19 cellular contexts compared by ENCODE assay signal in the genomic region with DNA sequence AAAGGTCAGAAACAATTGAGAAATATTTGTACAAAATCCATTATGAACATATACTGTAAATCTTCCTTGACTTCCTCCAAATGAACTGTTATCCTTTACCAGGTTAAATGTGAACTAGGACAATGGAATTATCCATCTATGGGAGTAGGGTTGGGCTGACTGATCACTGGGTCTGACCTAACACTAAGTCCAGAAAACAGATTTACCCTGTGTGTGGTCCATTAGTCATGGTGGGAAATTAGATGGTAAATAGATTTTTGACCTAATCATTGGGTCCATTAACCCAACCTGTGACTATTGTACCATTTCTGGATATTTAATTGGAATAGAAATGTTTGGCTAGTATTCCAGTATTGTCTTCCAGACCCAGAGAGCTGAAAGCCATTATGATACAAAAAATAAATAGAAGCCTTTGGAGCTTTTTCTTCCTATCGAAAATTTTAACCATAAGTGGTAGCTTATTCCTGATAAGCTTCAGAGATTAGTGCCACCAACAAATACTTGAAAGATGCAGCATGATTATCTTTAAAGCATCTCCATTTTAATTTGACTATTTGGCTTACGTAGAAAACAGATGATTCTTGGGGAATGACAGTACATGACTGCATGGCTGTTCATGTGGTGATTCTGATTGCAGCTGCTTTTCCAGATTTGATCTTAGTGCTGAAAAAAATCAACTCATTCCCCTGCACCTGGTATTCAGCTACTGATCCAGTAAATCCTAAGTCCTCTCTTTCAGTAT.
DNase-seq lines count a peak whose midpoint lies in the region; ATAC-seq and TF ChIP-seq lines count a peak whose summit lies in the region.
"Had no signal": no experiment of that assay in that cellular context is flagged by ENCODE, and none has a peak within 500 bp of the region (broad histone marks: within the 10 kb centered on the region; RNA-seq: fewer than 3 reads in every experiment).

No MANE protein-coding gene starts in this region.

- H3K9ac ChIP-seq in SK-N-SH: no peak overlapping the region
- H3K9ac ChIP-seq: BLaER1 treated with 17β-estradiol and CSF1 and Interleukin-3, amounts not matched to agents 10 nM and 100 nM had no signal

- H3K36me3 Mint-ChIP-seq in nephron (ENCODE audit: low read depth): no peaks in the 10 kb centered on the region
- no peaks in the 10 kb centered on the region for H3K36me3 Mint-ChIP-seq in endothelial cell (ENCODE audit: low read depth, unreplicated experiment)
- H3K36me3 Mint-ChIP-seq: CD8-positive, alpha-beta T cell had no signal

- H3K27me3 ChIP-seq in SJCRH30: no peaks in the 10 kb centered on the region
- no peaks in the 10 kb centered on the region for H3K27me3 ChIP-seq in SK-N-SH (ENCODE audit: insufficient read depth)
- H3K27me3 ChIP-seq: BLaER1 treated with 17β-estradiol and CSF1 and Interleukin-3, amounts not matched to agents 10 nM and 100 nM had no signal

- H3K9me3 Mint-ChIP-seq in nephron: no peaks in the 10 kb centered on the region
- H3K9me3 Mint-ChIP-seq in endothelial cell (ENCODE audit: unreplicated experiment): no peaks in the 10 kb centered on the region
- H3K9me3 Mint-ChIP-seq: CD8-positive, alpha-beta T cell had no signal

- H3K9me3 ChIP-seq in SJCRH30 (replicated peaks) (no peaks in the 10 kb centered on the region), SK-N-SH (no peaks in the 10 kb centered on the region)
- H3K9me3 ChIP-seq: A549; BLaER1 treated with 17β-estradiol and CSF1 and Interleukin-3, amounts not matched to agents 10 nM and 100 nM; Caco-2 had no signal

- H3K4me1 ChIP-seq in SJCRH30 (peaks cover 32% of the 10 kb centered on the region), SK-N-SH (ENCODE audit: control insufficient read depth in 1 of 2, insufficient read depth in 2 of 2, low read depth in 1 of 2, low read length in 1 of 2) (peaks cover 0 to 7% of the 10 kb centered on the region in 2 experiments; a peak in 2 of 4 replicates)
- H3K4me1 ChIP-seq: A549, Caco-2 had no signal

- TF ChIP-seq EP300 in SK-N-SH (IDR thresholded peaks at IDR 0.05; ENCODE audit: borderline replicate concordance in 1 of 2, low read depth in 1 of 2, low read length in 1 of 2): peak in 1 of 2 experiments; percentile 50; a peak in 1 of 4 replicates

- no peak overlapping the region for H3K4me2 ChIP-seq in SK-N-SH
- H3K4me2 ChIP-seq: A549; BLaER1 treated with 17β-estradiol and CSF1 and Interleukin-3, amounts not matched to agents 10 nM and 100 nM had no signal

- WGBS in SK-N-SH (ENCODE audit: low lambda C conversion rate): 11% methylated on average over 2 of the region's 2 CpGs

- H3K27ac ChIP-seq in SJCRH30 (peak overlapping the region; percentile 88), SK-N-SH (ENCODE audit: low read depth in 2 of 2, low read length in 1 of 2) (peak overlapping the region in 1 of 2 experiments; percentile 43; a peak in 1 of 4 replicates)
- H3K27ac ChIP-seq: 22Rv1; A549; BLaER1 treated with 17β-estradiol and CSF1 and Interleukin-3, amounts not matched to agents 10 nM and 100 nM; C4-2B had no signal

- H2AFZ ChIP-seq in SK-N-SH (ENCODE audit: low read depth): no peak overlapping the region

- H4K20me1 ChIP-seq in SK-N-SH (ENCODE audit: insufficient read depth): no peaks in the 10 kb centered on the region
- H4K20me1 ChIP-seq: BLaER1 treated with 17β-estradiol and CSF1 and Interleukin-3, amounts not matched to agents 10 nM and 100 nM had no signal

- TF ChIP-seq CTCF in SK-N-SH (IDR thresholded peaks at IDR 0.05) (no peak), nephron (IDR thresholded peaks at IDR 0.05; ENCODE audit: unreplicated experiment in 3 of 3) (no peak), endothelial cell (IDR thresholded peaks at IDR 0.05; ENCODE audit: unreplicated experiment) (no peak)

- H3K79me2 ChIP-seq in SK-N-SH (ENCODE audit: insufficient read depth): no peaks in the 10 kb centered on the region

- H3K4me3 ChIP-seq in SJCRH30 (no peak overlapping the region), SK-N-SH (ENCODE audit: low read depth in 2 of 2, low read length in 1 of 2) (no peak overlapping the region)
- H3K4me3 ChIP-seq: A549; BLaER1 treated with 17β-estradiol and CSF1 and Interleukin-3, amounts not matched to agents 10 nM and 100 nM had no signal

- no peaks in the 10 kb centered on the region for H3K9me2 ChIP-seq in SK-N-SH

- H3K27ac Mint-ChIP-seq in nephron (peak overlapping the region in 2 of 3 experiments; percentile 13 to 37), endothelial cell (ENCODE audit: unreplicated experiment) (no peak overlapping the region)
- H3K27ac Mint-ChIP-seq: B cell; CD4-positive, alpha-beta T cell; CD8-positive, alpha-beta T cell had no signal

- H3K4me3 Mint-ChIP-seq in nephron (no peak overlapping the region), endothelial cell (ENCODE audit: unreplicated experiment) (no peak overlapping the region)
- H3K4me3 Mint-ChIP-seq: B cell; CD4-positive, alpha-beta T cell; CD8-positive, alpha-beta T cell had no signal

- CTCF ChIA-PET in SK-N-SH (lab: Yijun Ruan, JAX): interaction anchor here (0.9 to 2.2 kb wide), 2 partner anchors 18 to 286 kb away, joined by 3 to 8 read pairs; no protein-coding TSS in a partner anchor

- H3K4me1 Mint-ChIP-seq in nephron (peaks cover 14% of the 10 kb centered on the region), endothelial cell (ENCODE audit: unreplicated experiment) (no peaks in the 10 kb centered on the region)
- H3K4me1 Mint-ChIP-seq: B cell had no signal

- POLR2A ChIA-PET in SK-N-SH (lab: Yijun Ruan, JAX): no interaction called here

- H3K36me3 ChIP-seq in SJCRH30 (no peaks in the 10 kb centered on the region), SK-N-SH (replicated peaks in 1 of 2; ENCODE audit: control insufficient read depth in 1 of 2, insufficient read depth in 2 of 2, low read length in 1 of 2) (no peaks in the 10 kb centered on the region)
- H3K36me3 ChIP-seq: BLaER1 treated with 17β-estradiol and CSF1 and Interleukin-3, amounts not matched to agents 10 nM and 100 nM had no signal

- DNase-seq in NCI-H146 (lab: John Stamatoyannopoulos, UW): peak; percentile 36
- peak; percentile 55 to 81 for DNase-seq in SJCRH30
- peak; percentile 33 for DNase-seq in SK-N-SH
- no peak for DNase-seq in NCI-H1694 (lab: John Stamatoyannopoulos, UW)
- no peak for DNase-seq in endothelial cell (ENCODE audit: low spot score)
- DNase-seq: AML-193; Caco-2; Calu3; CD4-positive, alpha-beta T cell; CD8-positive, alpha-beta T cell; DMS79 treated with DMSO at 0.1 percent for 48 hours; GF-D8 had no signal

- no peaks in the 10 kb centered on the region for H3F3A ChIP-seq in SK-N-SH (replicated peaks; ENCODE audit: insufficient read depth)

- no peak for TF ChIP-seq RAD21 in SK-N-SH (IDR thresholded peaks at IDR 0.05; ENCODE audit: low read length)

- H3K27me3 Mint-ChIP-seq in nephron (ENCODE audit: low read depth) (no peaks in the 10 kb centered on the region), endothelial cell (ENCODE audit: unreplicated experiment) (no peaks in the 10 kb centered on the region)
- H3K27me3 Mint-ChIP-seq: B cell; CD4-positive, alpha-beta T cell had no signal

- no peak for ATAC-seq in HG03565 (IDR thresholded peaks at IDR 0.05; ENCODE audit: unreplicated experiment)
- ATAC-seq: A549; CD8-positive, alpha-beta T cell had no signal

TF ChIP-seq in SK-N-SH, 30 proteins besides CTCF, POLR2A, EP300 and RAD21:
- TF ChIP-seq RCOR1 (IDR thresholded peaks at IDR 0.05; ENCODE audit: low read length) (peak; percentile 57; the same call in 1 of the 2 replicates), SMC3 (IDR thresholded peaks at IDR 0.05; ENCODE audit: low read depth, low read length) (no peak), GATA2 (CRISPR knock-in tag; IDR thresholded peaks at IDR 0.05) (peak; percentile 58)

Comparison
In these comparisons a context has a peak if more than half of its experiments do, and no peak if none do; other contexts are left out.
1. DNase-seq: peak in NCI-H146 (single experiment), SJCRH30 (2 of 2) and SK-N-SH (single experiment); none in NCI-H1694 (single experiment) and endothelial cell (single experiment).